In genomic region chr6:111843347-111844147, GRCh38 we compare ENCODE assay signal across 1 cellular context.
TF ChIP-seq lines count a peak whose summit lies in the region.

No MANE protein-coding gene starts in this region.

TF ChIP-seq in GM12878, 131 proteins besides CTCF, POLR2A, EP300 and RAD21 (continued from another document):
- TF ChIP-seq MLLT1 (IDR thresholded peaks at IDR 0.05) = no peak
- no peak for TF ChIP-seq TBL1XR1 (IDR thresholded peaks at IDR 0.05; ENCODE audit: low read depth, low read length)
- TF ChIP-seq, protein P1, sequence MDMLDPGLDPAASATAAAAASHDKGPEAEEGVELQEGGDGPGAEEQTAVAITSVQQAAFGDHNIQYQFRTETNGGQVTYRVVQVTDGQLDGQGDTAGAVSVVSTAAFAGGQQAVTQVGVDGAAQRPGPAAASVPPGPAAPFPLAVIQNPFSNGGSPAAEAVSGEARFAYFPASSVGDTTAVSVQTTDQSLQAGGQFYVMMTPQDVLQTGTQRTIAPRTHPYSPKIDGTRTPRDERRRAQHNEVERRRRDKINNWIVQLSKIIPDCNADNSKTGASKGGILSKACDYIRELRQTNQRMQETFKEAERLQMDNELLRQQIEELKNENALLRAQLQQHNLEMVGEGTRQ (IDR thresholded peaks at IDR 0.05; ENCODE audit: borderline replicate concordance, low read depth, low read length) = no peak
- TF ChIP-seq SREBF2 (IDR thresholded peaks at IDR 0.05; ENCODE audit: low read length) = no peak
